1 cellular context compared by ENCODE assay signal in genomic region chr20:47198254-47198671, GRCh38.
TF ChIP-seq lines count a peak whose summit lies in the region.

No MANE protein-coding gene starts in this region.

TF ChIP-seq in GM12878, 131 proteins besides CTCF, POLR2A, EP300 and RAD21 (continued from another document):
- TF ChIP-seq NKRF (conservative IDR thresholded peaks at IDR 0.05) (0 out of 2 replicates have a peak, but pooled peaks have one; percentile 37), ZNF217 (IDR thresholded peaks at IDR 0.05) (0 out of 2 replicates have a peak, but pooled peaks have one; percentile 39), BHLHE40 (IDR thresholded peaks at IDR 0.05; ENCODE audit: borderline replicate concordance in 1 of 2, low read depth in 2 of 2, low read length in 1 of 2) (peak in 1 of 2 experiments; percentile 4; a peak in 1 of 4 replicates), ZNF687 (IDR thresholded peaks at IDR 0.05) (no peak), JUNB (IDR thresholded peaks at IDR 0.05) (no peak), SMARCA5 (IDR thresholded peaks at IDR 0.05) (peak; percentile 70; the same call in 1 of the 2 replicates)
